8 cellular contexts compared by ENCODE assay signal in the genomic region with DNA sequence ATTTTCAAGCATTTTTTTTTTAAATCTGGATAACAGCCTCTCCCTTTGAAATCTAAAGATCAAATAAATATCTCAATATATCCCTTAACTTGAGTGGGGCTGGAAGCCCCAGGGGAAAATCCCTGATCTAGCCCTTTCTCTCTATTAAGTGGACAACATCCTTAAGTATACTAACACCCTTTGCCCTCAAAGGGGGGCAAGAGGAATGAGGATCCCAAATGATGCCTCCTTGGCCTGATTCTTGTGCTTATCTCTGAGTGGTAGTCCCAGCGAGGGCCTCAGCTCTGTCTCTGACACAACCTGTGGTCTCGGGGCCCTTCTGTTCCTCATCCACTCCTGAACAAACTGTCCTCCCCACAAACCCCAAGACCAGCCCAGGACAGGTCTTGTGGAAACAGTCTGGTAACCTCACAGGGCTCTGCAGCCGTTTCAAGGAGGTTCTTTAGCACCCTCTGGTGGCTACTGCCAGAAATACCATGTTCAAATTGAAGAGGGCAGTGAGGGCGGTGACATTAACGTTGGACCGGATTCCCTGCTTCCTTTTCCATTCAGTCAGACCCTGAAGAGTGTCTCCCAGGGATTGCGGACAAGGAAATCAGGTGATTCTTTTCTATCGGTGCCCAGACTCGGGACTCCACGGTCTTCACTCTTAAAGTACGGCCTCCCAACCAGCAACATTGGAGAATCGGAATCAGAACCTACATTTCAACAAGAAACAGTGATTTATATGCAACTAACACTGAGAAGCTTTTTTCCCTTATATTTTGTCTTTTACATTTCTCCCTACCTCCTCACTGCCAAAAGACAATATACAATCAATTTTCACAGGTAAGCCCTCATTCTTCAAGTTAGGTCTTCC. TPM values are rescaled to one million over a fixed set of nuclear protein-coding genes. Genes with fewer than 3 reads are reported as not detected.
DNase-seq lines count a peak whose midpoint lies in the region; ATAC-seq and TF ChIP-seq lines count a peak whose summit lies in the region.

No MANE protein-coding gene starts in this region.

- H3K27ac ChIP-seq in left ventricle myocardium inferior (replicated peaks), result no peak overlapping the region

- DNase-seq in GM13976 (ENCODE audit: low spot score) (peak; percentile 67), NCI-H1092 (lab: John Stamatoyannopoulos, UW) (peak; percentile 64), SW 1271 (lab: John Stamatoyannopoulos, UW) (peak; percentile 16 to 48), left ventricle myocardium inferior (peak; percentile 16), retina (peak; percentile 80), DMS79 treated with DMSO at 0.1 percent for 48 hours (lab: John Stamatoyannopoulos, UW) (no peak)
- DNase-seq in activated naive CD8-positive, alpha-beta T cell treated with anti-CD3 and anti-CD28 coated beads, Interleukin-2, amount 50 U/mL, for 16 hours (ENCODE audit: low read depth, low spot score), result peak; percentile 21

- in situ Hi-C loops in GM13976 (cut with MboI; ENCODE audit: low sequenced_read_pairs, unreplicated experiment), result no loop called here

- peaks cover 9% of the 10 kb centered on the region for H3K4me1 ChIP-seq in left ventricle myocardium inferior

- TF ChIP-seq CTCF in GM13976 (IDR thresholded peaks at IDR 0.05; ENCODE audit: borderline replicate concordance, control extremely low read depth, extremely low read depth, insufficient read depth, missing control alignments) (peak; percentile 77), left ventricle myocardium inferior (IDR thresholded peaks at IDR 0.05; ENCODE audit: borderline replicate concordance) (peak; percentile 87)

- no peaks in the 10 kb centered on the region for H3K36me3 ChIP-seq in left ventricle myocardium inferior

- peak; percentile 84 for ATAC-seq in HG02610 (IDR thresholded peaks at IDR 0.05; ENCODE audit: unreplicated experiment)

- peaks cover 6% of the 10 kb centered on the region for H3K27me3 ChIP-seq in left ventricle myocardium inferior (ENCODE audit: low read depth)

- no peaks in the 10 kb centered on the region for H3K9me3 ChIP-seq in left ventricle myocardium inferior (replicated peaks)

- intact Hi-C loops in left ventricle myocardium inferior (cut with micrococcal nuclease), result no loop called here

- peak overlapping the region; percentile 26 for H3K4me3 ChIP-seq in left ventricle myocardium inferior

RNA-seq across cellular contexts. Expression of a gene that starts 13.0 kb away (rescaled TPM):
- total RNA-seq in left ventricle myocardium inferior, result not detected
